8 cellular contexts compared by ENCODE assay signal in genomic region chr7:873367-874002, GRCh38. TPM values are rescaled to one million over a fixed set of nuclear protein-coding genes. Genes with fewer than 3 reads are reported as not detected.
DNase-seq lines count a peak whose midpoint lies in the region; ATAC-seq, FAIRE-seq and TF ChIP-seq lines count a peak whose summit lies in the region.

No MANE protein-coding gene starts in this region.

- peaks cover 60% of the 10 kb centered on the region for H3K36me3 ChIP-seq in K562 (ENCODE audit: control insufficient read depth, insufficient read depth, low read length)
- H3K36me3 ChIP-seq in skeletal muscle tissue (ENCODE audit: control insufficient read depth in 3 of 3, insufficient read depth in 3 of 3, low read length in 3 of 3), result peaks cover 33 to 38% (median 35%) of the 10 kb centered on the region in 3 donors

- peaks cover 2% of the 10 kb centered on the region; the same call in 1 of the 2 replicates for H3K9me3 ChIP-seq in K562 (replicated peaks; ENCODE audit: control insufficient read depth, insufficient read depth, low read depth, low read length)
- H3K9me3 ChIP-seq in skeletal muscle tissue (ENCODE audit: control insufficient read depth in 3 of 3, low read length in 3 of 3), result no peaks in the 10 kb centered on the region

- H3K27ac ChIP-seq in 22Rv1, result peak overlapping the region; percentile 56
- H3K27ac ChIP-seq in K562 (ENCODE audit: extremely low read depth, low read depth, low read length), result peak overlapping the region; percentile 86
- H3K27ac ChIP-seq in skeletal muscle tissue (ENCODE audit: low read depth, low read length), result peak overlapping the region; percentile 43

- H3K27me3 ChIP-seq in K562 (ENCODE audit: control insufficient read depth in 2 of 2, insufficient read depth in 2 of 2, low read length in 2 of 2) (no peaks in the 10 kb centered on the region), skeletal muscle tissue (ENCODE audit: control insufficient read depth in 3 of 3, insufficient read depth in 3 of 3, low read length in 3 of 3) (no peaks in the 10 kb centered on the region)

- ATAC-seq in GM18511 (IDR thresholded peaks at IDR 0.05; ENCODE audit: unreplicated experiment), result peak; percentile 29
- peak; percentile 55 for ATAC-seq in K562
- ATAC-seq in GM19328 (IDR thresholded peaks at IDR 0.05; ENCODE audit: unreplicated experiment), result no peak

- POLR2A ChIA-PET in K562 (lab: Yijun Ruan, JAX), result interaction anchor here (0.6 to 2.8 kb wide), 5 partner anchors 10 to 562 kb away, joined by 3 to 9 read pairs (median 4); no protein-coding TSS in a partner anchor

- no peak for TF ChIP-seq EP300 in K562 (IDR thresholded peaks at IDR 0.05; ENCODE audit: low read length)

- H3K9ac ChIP-seq in K562 (ENCODE audit: insufficient read depth in 1 of 2, low read depth in 2 of 2, low read length in 2 of 2) (peak overlapping the region; percentile 15 to 59; a peak in 3 of 4 replicates), skeletal muscle tissue (ENCODE audit: low read depth in 1 of 3, low read length in 3 of 3) (peak overlapping the region; percentile 23 to 55 (median 42))

- intact Hi-C loops in K562 (cut with micrococcal nuclease), result loop anchor here (1.0 to 5.0 kb wide), 4 partner anchors 41 to 146 kb away; partner anchors contain the start of genes DNAAF5, PRKAR1B and SUN1

- TF ChIP-seq RAD21 in K562 (CRISPR knock-in tag; conservative IDR thresholded peaks at IDR 0.05 in 1 of 2, IDR thresholded peaks at IDR 0.05 in 1 of 2), result peak; percentile 80 to 84

- H3K4me2 ChIP-seq in K562 (ENCODE audit: insufficient read depth, low read length), result peak overlapping the region; percentile 27; the same call in 1 of the 2 replicates

- TF ChIP-seq CTCF in 22Rv1 (IDR thresholded peaks at IDR 0.05) (peak; percentile 100), K562 (IDR thresholded peaks at IDR 0.05 in 2 of 3, conservative IDR thresholded peaks at IDR 0.05 in 1 of 3; ENCODE audit: insufficient read depth in 2 of 3, low read depth in 1 of 3, low read length in 3 of 3) (peak; percentile 92 to 97 (median 94))

- peaks cover 25% of the 10 kb centered on the region for H3K79me2 ChIP-seq in K562 (ENCODE audit: control insufficient read depth, insufficient read depth, low read length)

- WGBS in K562 (ENCODE audit: insufficient coverage, low coverage, missing lambda C conversion rate), result 25% methylated on average over 18 of the region's 18 CpGs

- CTCF ChIA-PET in K562 (lab: Yijun Ruan, JAX; ENCODE audit: low intra/inter-chr PET ratio), result interaction anchor here (0.7 to 1.5 kb wide), 2 partner anchors 51 to 87 kb away, joined by 3 to 13 read pairs; no protein-coding TSS in a partner anchor

- H3K9me1 ChIP-seq in K562 (ENCODE audit: control insufficient read depth, insufficient read depth, low read length), result no peaks in the 10 kb centered on the region

- in situ Hi-C loops in K562 (cut with MboI), result loop anchor here (5.0 kb wide), 1 partner anchor 86 kb away; no protein-coding TSS in a partner anchor

- peaks cover 27 to 29% of the 10 kb centered on the region in 2 experiments for H3K4me1 ChIP-seq in K562 (replicated peaks in 1 of 2; ENCODE audit: control insufficient read depth in 2 of 2, insufficient read depth in 2 of 2, low read length in 2 of 2)
- H3K4me1 ChIP-seq in skeletal muscle tissue (ENCODE audit: control insufficient read depth in 3 of 3, insufficient read depth in 3 of 3, low read length in 3 of 3), result peaks cover 23 to 33% (median 29%) of the 10 kb centered on the region in 3 donors

- TF ChIP-seq POLR2A in K562 (conservative IDR thresholded peaks at IDR 0.05), result peak; percentile 7; the same call in 1 of the 2 replicates

- peak overlapping the region; percentile 61 for H2AFZ ChIP-seq in K562 (ENCODE audit: low read depth, low read length)

- H4K20me1 ChIP-seq in K562 (replicated peaks; ENCODE audit: control insufficient read depth, insufficient read depth, low read length), result peaks cover 6% of the 10 kb centered on the region

- DNase-seq in NCI-H2081 treated with DMSO at 0.1 percent for 48 hours (lab: John Stamatoyannopoulos, UW) (peak; percentile 56), K562 (ENCODE audit: extremely low read depth in 1 of 4, low spot score in 3 of 4) (peak; percentile 77 to 92 (median 83)), iPS DF 4.7 (ENCODE audit: extremely low read depth, low spot score) (peak; percentile 75)

- FAIRE-seq in TTC549 (lab: Jason Lieb, UNC) (peak; percentile 11), K562 (lab: Jason Lieb, UNC) (peak; percentile 96)

- BruUV-seq in K562 (replicated peaks; lab: Mats Ljungman, UMichigan), result TSS peak; percentile 45

- no peak overlapping the region for H3K4me3 ChIP-seq in K562
- H3K4me3 ChIP-seq in skeletal muscle tissue (ENCODE audit: low read length in 3 of 3), result no peak overlapping the region

TF ChIP-seq in K562, 482 proteins besides CTCF, POLR2A, EP300 and RAD21 (continues in another document):
- TF ChIP-seq NFATC3 (IDR thresholded peaks at IDR 0.05), result no peak
- no peak for TF ChIP-seq CGGBP1 (CRISPR knock-in tag; IDR thresholded peaks at IDR 0.05)
- TF ChIP-seq ZBTB1 (CRISPR knock-in tag; IDR thresholded peaks at IDR 0.05; ENCODE audit: borderline replicate concordance, low read depth), result peak; percentile 88; the same call in 1 of the 2 replicates
- TF ChIP-seq THAP7 (CRISPR knock-in tag; IDR thresholded peaks at IDR 0.05), result no peak
- no peak for TF ChIP-seq ZNF785 (CRISPR knock-in tag; IDR thresholded peaks at IDR 0.05)
- TF ChIP-seq FOXJ2 (tag; IDR thresholded peaks at IDR 0.05), result no peak; the same call in 1 of the 2 replicates
- TF ChIP-seq TAF9B (IDR thresholded peaks at IDR 0.05; ENCODE audit: partially characterized antibody), result no peak
- peak; percentile 28; the same call in 1 of the 2 replicates for TF ChIP-seq VEZF1 (CRISPR knock-in tag; IDR thresholded peaks at IDR 0.05)
- peak; percentile 87 for TF ChIP-seq NFIC (IDR thresholded peaks at IDR 0.05)
- no peak for TF ChIP-seq RUNX1 (IDR thresholded peaks at IDR 0.05; ENCODE audit: low read depth)

RNA-seq across cellular contexts. Expression of gene GET4, which starts 2.9 kb away (rescaled TPM):
- total RNA-seq in K562 (2011; cell fraction: chromatin; rRNA removed; ENCODE audit: low replicate concordance), result 48.4 and 118 TPM in 2 replicates
- total RNA-seq in K562 (2011; cell fraction: nucleolus; rRNA removed), result 96.6 and 125 TPM in 2 replicates
- total RNA-seq in K562 (2011; cell fraction: nucleoplasm; rRNA removed), result 56.0 and 71.4 TPM in 2 replicates
- 111 and 135 TPM in 2 replicates for total RNA-seq in K562 (2014; rRNA removed)
- 13.0 and 15.7 TPM in 2 replicates for total RNA-seq in K562 (2014; rRNA removed; fragmentation: Illumina TruSeq; extraction: Trizol)
- total RNA-seq in K562 (2015; rRNA removed; fragmentation: Illumina TruSeq; extraction: Trizol), result 37.9 and 40.4 TPM in 2 replicates
- 83.3 and 89.9 TPM in 2 replicates for total RNA-seq in K562 (2021)
- 45.0 and 45.4 TPM in 2 replicates for polyA plus RNA-seq in K562 (2011; rRNA removed)
- 69.2 and 135 TPM in 2 replicates for polyA plus RNA-seq in K562 (2011; cell fraction: cytosol; rRNA removed)
- 114 and 189 TPM in 2 replicates for polyA plus RNA-seq in K562 (2011; cell fraction: nucleus; rRNA removed)
- polyA plus RNA-seq in K562 (2012), result 53.9 and 82.1 TPM in 2 replicates
- polyA plus RNA-seq in K562 (2014; fragmentation: Illumina TruSeq; extraction: Trizol), result 33.2 and 48.4 TPM in 2 replicates
- 1 to 10 TPM in 1 of 2 experiments, under 1 TPM in 1; 0.99 to 2.0 TPM for polyA plus RNA-seq in K562 (2014; fragmentation: Nextera tagmentation; extraction: Ambion mirVana)
- polyA plus RNA-seq in K562 (2014; rRNA removed), result 122 and 151 TPM in 2 replicates
- polyA minus RNA-seq in K562 (2011; rRNA and poly(A)+ RNA removed), result 8.6 and 13.3 TPM in 2 replicates
- 24.0 and 28.9 TPM in 2 replicates for polyA minus RNA-seq in K562 (2011; cell fraction: cytosol; rRNA and poly(A)+ RNA removed)
- 24.9 and 29.6 TPM in 2 replicates for polyA minus RNA-seq in K562 (2011; cell fraction: nucleus; rRNA and poly(A)+ RNA removed)
- 25.1 TPM for total RNA-seq in skeletal muscle tissue

RNA-seq across cellular contexts. Expression of gene SUN1, which starts 41.2 kb away (rescaled TPM):
- 527 and 872 TPM in 2 replicates for total RNA-seq in K562 (2011; cell fraction: chromatin; rRNA removed; ENCODE audit: low replicate concordance)
- 542 and 585 TPM in 2 replicates for total RNA-seq in K562 (2011; cell fraction: nucleolus; rRNA removed)
- total RNA-seq in K562 (2011; cell fraction: nucleoplasm; rRNA removed), result 348 and 489 TPM in 2 replicates
- 80.5 and 86.7 TPM in 2 replicates for total RNA-seq in K562 (2014; rRNA removed)
- total RNA-seq in K562 (2014; rRNA removed; fragmentation: Illumina TruSeq; extraction: Trizol), result 38.9 and 42.3 TPM in 2 replicates
- total RNA-seq in K562 (2015; rRNA removed; fragmentation: Illumina TruSeq; extraction: Trizol), result 49.2 and 53.5 TPM in 2 replicates
- 81.9 and 101 TPM in 2 replicates for total RNA-seq in K562 (2021)
- polyA plus RNA-seq in K562 (2011; rRNA removed), result 132 and 143 TPM in 2 replicates
- 249 and 254 TPM in 2 replicates for polyA plus RNA-seq in K562 (2011; cell fraction: cytosol; rRNA removed)
- polyA plus RNA-seq in K562 (2011; cell fraction: nucleus; rRNA removed), result 889 and 1,080 TPM in 2 replicates
- polyA plus RNA-seq in K562 (2012), result 107 and 112 TPM in 2 replicates
- polyA plus RNA-seq in K562 (2014; fragmentation: Illumina TruSeq; extraction: Trizol), result 62.3 and 88.2 TPM in 2 replicates
- polyA plus RNA-seq in K562 (2014; fragmentation: Nextera tagmentation; extraction: Ambion mirVana), result 10 to 100 TPM; 36.8 TPM
- 105 and 119 TPM in 2 replicates for polyA plus RNA-seq in K562 (2014; rRNA removed)
- polyA minus RNA-seq in K562 (2011; rRNA and poly(A)+ RNA removed), result 72.4 and 98.1 TPM in 2 replicates
- 47.4 and 59.7 TPM in 2 replicates for polyA minus RNA-seq in K562 (2011; cell fraction: cytosol; rRNA and poly(A)+ RNA removed)
- 245 and 267 TPM in 2 replicates for polyA minus RNA-seq in K562 (2011; cell fraction: nucleus; rRNA and poly(A)+ RNA removed)
- 180 TPM for total RNA-seq in skeletal muscle tissue
